Comparison of ENCODE assay signal across 32 cellular contexts in genomic region chr1:114094675-114095074, GRCh38. TPM values are rescaled to one million over a fixed set of nuclear protein-coding genes. Genes with fewer than 3 reads are reported as not detected.
"Had no signal": no experiment of that assay in that cellular context is flagged by ENCODE, and none has a peak within 500 bp of the region (broad histone marks: within the 10 kb centered on the region; RNA-seq: fewer than 3 reads in every experiment).

No MANE protein-coding gene starts in this region.

- H3K36me3 Mint-ChIP-seq: activated CD4-positive, alpha-beta memory T cell treated with anti-CD3 and anti-CD28 coated beads for 36 hours; activated naive CD4-positive, alpha-beta T cell treated with anti-CD3 and anti-CD28 coated beads, Interleukin-2, amount 10 ng/mL, durations not matched to agents 7 days and 5 days; activated naive CD8-positive, alpha-beta T cell treated with anti-CD3 and anti-CD28 coated beads for 36 hours had no signal

- H3K4me3 ChIP-seq: body of pancreas, MG63, Peyer's patch, SJSA1 had no signal

- H3K9me3 ChIP-seq: body of pancreas, MG63, Peyer's patch, SJSA1 had no signal

- H3K9me3 Mint-ChIP-seq: activated B cell treated with CpG ODN at 0.5 μM for 24 hours; activated CD4-positive, alpha-beta memory T cell treated with anti-CD3 and anti-CD28 coated beads for 36 hours; activated CD4-positive, alpha-beta T cell treated with anti-CD3 and anti-CD28 coated beads, Interleukin-2, amount 10 ng/mL, durations not matched to agents 24 days and 14 days; activated naive CD4-positive, alpha-beta T cell treated with anti-CD3 and anti-CD28 coated beads, Interleukin-2, amount 10 ng/mL, durations not matched to agents 7 days and 5 days; activated naive CD8-positive, alpha-beta T cell treated with anti-CD3 and anti-CD28 coated beads for 36 hours; activated T-cell treated with anti-CD3 and anti-CD28 coated beads, Interleukin-2, amount 50 U/mL, for 4 hours; central memory CD8-positive, alpha-beta T cell; T-helper 1 cell treated with Interleukin-12 subunit alpha and Interleukin-12 subunit beta and Interleukin-4 antibody, amounts not matched to agents 30 μg/mL and 1 μg/mL, for 36 hours had no signal

- H3K4me3 Mint-ChIP-seq: activated B cell treated with CpG ODN at 0.5 μM for 24 hours; activated CD4-positive, alpha-beta memory T cell treated with anti-CD3 and anti-CD28 coated beads for 36 hours; activated CD4-positive, alpha-beta T cell treated with anti-CD3 and anti-CD28 coated beads, Interleukin-2, amount 10 ng/mL, durations not matched to agents 24 days and 14 days; activated naive CD4-positive, alpha-beta T cell treated with anti-CD3 and anti-CD28 coated beads, Interleukin-2, amount 10 ng/mL, durations not matched to agents 7 days and 5 days; activated naive CD8-positive, alpha-beta T cell treated with anti-CD3 and anti-CD28 coated beads for 36 hours; activated T-cell treated with anti-CD3 and anti-CD28 coated beads, Interleukin-2, amount 50 U/mL, for 4 hours; central memory CD8-positive, alpha-beta T cell; T-helper 1 cell treated with Interleukin-12 subunit alpha and Interleukin-12 subunit beta and Interleukin-4 antibody, amounts not matched to agents 30 μg/mL and 1 μg/mL, for 36 hours had no signal

- H3K27me3 ChIP-seq: body of pancreas, Peyer's patch had no signal

- H3K9ac ChIP-seq: KMS-11 had no signal

- H3K27ac ChIP-seq: body of pancreas, KMS-11, Peyer's patch, RWPE1, SJSA1 had no signal

- ATAC-seq: activated T-cell treated with anti-CD3 and anti-CD28 coated beads, Interleukin-2, amount 50 U/mL, for 4 hours; body of pancreas; SK-N-SH treated with all-trans-retinoic acid at 6 μM for 48 hours had no signal

- H3K27me3 Mint-ChIP-seq: activated naive CD8-positive, alpha-beta T cell treated with anti-CD3 and anti-CD28 coated beads for 36 hours had no signal

- DNase-seq: activated B cell treated with CpG ODN at 0.5 μM for 24 hours; activated CD4-positive, alpha-beta memory T cell treated with anti-CD3 and anti-CD28 coated beads for 36 hours; activated CD4-positive, alpha-beta T cell treated with anti-CD3 and anti-CD28 coated beads for 1 hour; activated CD4-positive, alpha-beta T cell treated with anti-CD3 and anti-CD28 coated beads, Interleukin-2, amount 10 ng/mL, durations not matched to agents 24 days and 14 days; activated CD8-positive, alpha-beta memory T cell treated with anti-CD3 and anti-CD28 coated beads for 24 hours; activated gamma-delta T cell treated with Interleukin-2 at 50 U/mL for 16 hours; activated naive CD4-positive, alpha-beta T cell treated with anti-CD3 and anti-CD28 coated beads, Interleukin-2, amount 10 ng/mL, durations not matched to agents 7 days and 5 days; activated naive CD8-positive, alpha-beta T cell treated with anti-CD3 and anti-CD28 coated beads for 36 hours; activated T-cell treated with anti-CD3 and anti-CD28 coated beads, Interleukin-2, amount 50 U/mL, for 4 hours; aorta; body of pancreas; MG63; MV-4-11; NCI-H1092 treated with DMSO at 0.1 percent for 48 hours; NCI-H1417 treated with DMSO at 0.1 percent for 48 hours; NCI-H1694; NCI-H2029; NCI-H2107; NCI-H2171 treated with DMSO at 0.1 percent for 48 hours; NCI-H345; NCI-H510A; NCI-H526 treated with DMSO at 0.1 percent for 48 hours; NCI-H82; Peyer's patch; Right ventricle myocardium superior had no signal

- H3K4me2 ChIP-seq: KMS-11 had no signal

- H3K36me3 ChIP-seq: MG63, Peyer's patch, SJSA1 had no signal

- H3K4me1 ChIP-seq: body of pancreas, Peyer's patch had no signal

- H3K27ac Mint-ChIP-seq: activated B cell treated with CpG ODN at 0.5 μM for 24 hours; activated CD4-positive, alpha-beta memory T cell treated with anti-CD3 and anti-CD28 coated beads for 36 hours; activated CD4-positive, alpha-beta T cell treated with anti-CD3 and anti-CD28 coated beads, Interleukin-2, amount 10 ng/mL, durations not matched to agents 24 days and 14 days; activated naive CD4-positive, alpha-beta T cell treated with anti-CD3 and anti-CD28 coated beads, Interleukin-2, amount 10 ng/mL, durations not matched to agents 7 days and 5 days; activated naive CD8-positive, alpha-beta T cell treated with anti-CD3 and anti-CD28 coated beads for 36 hours; T-helper 1 cell treated with Interleukin-12 subunit alpha and Interleukin-12 subunit beta and Interleukin-4 antibody, amounts not matched to agents 30 μg/mL and 1 μg/mL, for 36 hours had no signal

- H3K4me1 Mint-ChIP-seq: activated B cell treated with CpG ODN at 0.5 μM for 24 hours; activated CD4-positive, alpha-beta T cell treated with anti-CD3 and anti-CD28 coated beads, Interleukin-2, amount 10 ng/mL, durations not matched to agents 24 days and 14 days; activated naive CD4-positive, alpha-beta T cell treated with anti-CD3 and anti-CD28 coated beads, Interleukin-2, amount 10 ng/mL, durations not matched to agents 7 days and 5 days; activated naive CD8-positive, alpha-beta T cell treated with anti-CD3 and anti-CD28 coated beads for 36 hours; central memory CD8-positive, alpha-beta T cell had no signal

RNA-seq across cellular contexts. Expression of gene SYT6, which starts 59.0 kb away (rescaled TPM):
- total RNA-seq: activated B cell treated with CpG ODN at 0.5 μM for 24 hours; activated CD4-positive, alpha-beta memory T cell treated with anti-CD3 and anti-CD28 coated beads for 36 hours; activated CD4-positive, alpha-beta T cell treated with anti-CD3 and anti-CD28 coated beads, Interleukin-2, amount 10 ng/mL, durations not matched to agents 24 days and 14 days; activated naive CD8-positive, alpha-beta T cell treated with anti-CD3 and anti-CD28 coated beads for 36 hours; activated T-cell treated with anti-CD3 and anti-CD28 coated beads, Interleukin-2, amount 50 U/mL, for 4 hours; OCI-LY7; Peyer's patch; Right ventricle myocardium superior; SJSA1 had no signal
